Comparison of ENCODE assay signal across 9 cellular contexts in genomic region chr22:35539910-35540599, GRCh38. TPM values are rescaled to one million over a fixed set of nuclear protein-coding genes. Genes with fewer than 3 reads are reported as not detected.
A peak's percentile ranks its signal among the peaks of the same experiment; 100 is the strongest.
DNase-seq lines count a peak whose midpoint lies in the region; TF ChIP-seq lines count a peak whose summit lies in the region.
"Had no signal": no experiment of that assay in that cellular context is flagged by ENCODE, and none has a peak within 500 bp of the region (broad histone marks: within the 10 kb centered on the region; RNA-seq: fewer than 3 reads in every experiment).

No MANE protein-coding gene starts in this region.

- H3K36me3 ChIP-seq in uterus = no peaks in the 10 kb centered on the region

- TF ChIP-seq POLR2A in uterus (IDR thresholded peaks at IDR 0.05) = peak in 1 of 2 donors; percentile 28

- peak overlapping the region; percentile 73 to 82 for H3K27ac ChIP-seq in uterus

- peaks cover 0 to 8% of the 10 kb centered on the region in 2 donors for H3K4me1 ChIP-seq in uterus

- intact Hi-C loops in uterus (cut with DNase I; ENCODE audit: low total_unique reads) = no loop called here

- peak overlapping the region; percentile 46 to 53 for H3K4me3 ChIP-seq in uterus

- no peaks in the 10 kb centered on the region for H3K9me3 ChIP-seq in uterus

- TF ChIP-seq CTCF in uterus (IDR thresholded peaks at IDR 0.05) = no peak

- H3K27me3 ChIP-seq in uterus = no peaks in the 10 kb centered on the region

- DNase-seq in CD1c-positive myeloid dendritic cell (ENCODE audit: extremely low spot score) (peak; percentile 67), HCEC 1CT (peak; percentile 25), T follicular helper cell (ENCODE audit: low read depth) (peak; percentile 46), amniotic epithelial cell (ENCODE audit: low read depth) (peak; percentile 32), hepatic stellate cell (ENCODE audit: low spot score) (peak; percentile 82), retina (peak; percentile 49), uterus (peak; percentile 48 to 77), dedifferentiated amniotic fluid mesenchymal stem cell (ENCODE audit: extremely low spot score) (no peak)

RNA-seq across cellular contexts. Expression of gene RASD2, which starts 0.6 kb away (rescaled TPM):
- 10 to 100 TPM in 1 of 4 donors, 1 to 10 TPM in 1, not detected in 2; 4.9 to 10.7 TPM for total RNA-seq in uterus
- total RNA-seq: HT1080 had no signal
